ENCODE assay signal across 17 cellular contexts in the genomic region with DNA sequence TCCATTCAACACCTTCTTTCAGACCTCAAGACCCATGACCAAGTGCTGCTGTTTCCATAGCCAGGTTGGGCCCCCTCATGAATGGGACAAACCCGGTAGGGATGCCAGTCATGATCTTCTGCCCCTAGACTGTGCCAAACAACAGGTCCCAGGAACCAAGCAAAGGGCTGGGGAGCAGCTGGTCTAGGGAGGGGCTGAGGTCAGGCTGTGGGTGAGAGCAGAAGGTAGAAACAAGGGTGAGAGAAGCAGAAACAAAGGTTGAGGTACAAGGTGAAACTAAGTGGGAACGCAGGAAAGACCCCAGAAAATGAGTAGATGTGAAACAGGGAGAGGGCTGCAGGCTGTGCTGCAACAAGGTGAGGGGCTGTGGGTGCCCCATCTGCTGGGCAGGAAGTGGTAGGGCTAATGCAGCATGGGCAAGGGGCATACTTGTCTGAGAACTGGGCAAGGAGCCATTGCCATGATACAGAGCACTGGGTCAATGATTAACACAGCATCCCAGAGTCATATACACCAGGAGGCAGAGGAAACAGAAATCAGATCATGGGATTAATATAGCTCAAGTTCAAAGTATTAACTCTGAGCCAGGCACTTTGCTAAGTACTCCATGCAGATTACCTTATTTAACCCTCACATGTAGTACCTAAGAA. TPM values are rescaled to one million over a fixed set of nuclear protein-coding genes. Genes with fewer than 3 reads are reported as not detected.
A peak's percentile ranks its signal among the peaks of the same experiment; 100 is the strongest.
DNase-seq lines count a peak whose midpoint lies in the region; ATAC-seq, FAIRE-seq and TF ChIP-seq lines count a peak whose summit lies in the region.
"Had no signal": no experiment of that assay in that cellular context is flagged by ENCODE, and none has a peak within 500 bp of the region (broad histone marks: within the 10 kb centered on the region; RNA-seq: fewer than 3 reads in every experiment).

No MANE protein-coding gene starts in this region.

- ATAC-seq in heart left ventricle: peak in 3 of 4 donors; percentile 36 to 71 (median 71)
- no peak for ATAC-seq in HG02840 (IDR thresholded peaks at IDR 0.05; ENCODE audit: low FRiP score, unreplicated experiment)
- no peak for ATAC-seq in HG03520 (IDR thresholded peaks at IDR 0.05; ENCODE audit: unreplicated experiment)

- peaks cover 4% of the 10 kb centered on the region for H3K9me3 Mint-ChIP-seq in glutamatergic neuron (ENCODE audit: unreplicated experiment)

- WGBS in heart left ventricle, 4 donors: 85 to 93% (median 90%) methylated on average over 2 of the region's 2 CpGs

- H3K36me3 Mint-ChIP-seq in glutamatergic neuron (ENCODE audit: unreplicated experiment): no peaks in the 10 kb centered on the region

- peak; percentile 78 for FAIRE-seq in RCC 7860 (lab: Jason Lieb, UNC)
- FAIRE-seq: frontal cortex had no signal

- H3K36me3 ChIP-seq in heart left ventricle (no peaks in the 10 kb centered on the region), left ventricle myocardium inferior (no peaks in the 10 kb centered on the region), kidney epithelial cell (ENCODE audit: control insufficient read depth, insufficient read depth, low read length) (no peaks in the 10 kb centered on the region)
- H3K36me3 ChIP-seq: lower lobe of right lung had no signal

- no peaks in the 10 kb centered on the region for H3K27me3 ChIP-seq in heart left ventricle
- no peaks in the 10 kb centered on the region for H3K27me3 ChIP-seq in left ventricle myocardium inferior (ENCODE audit: low read depth)
- H3K27me3 ChIP-seq in kidney epithelial cell (ENCODE audit: control insufficient read depth, insufficient read depth, low read length): no peaks in the 10 kb centered on the region

- peaks cover 0 to 31% (median 9%) of the 10 kb centered on the region in 12 donors for H3K4me1 ChIP-seq in heart left ventricle
- H3K4me1 ChIP-seq in left ventricle myocardium inferior: peaks cover 32% of the 10 kb centered on the region
- H3K4me1 ChIP-seq: lower lobe of right lung had no signal

- intact Hi-C loops in heart left ventricle (cut with DNase I) (loop anchor here in 1 of 10 donors (10.0 kb wide), 1 partner anchor 129 kb away; no protein-coding TSS in a partner anchor), left ventricle myocardium inferior (cut with micrococcal nuclease) (no loop called here)

- H3K27ac Mint-ChIP-seq in glutamatergic neuron (ENCODE audit: unreplicated experiment): no peak overlapping the region

- H3K4me3 Mint-ChIP-seq in glutamatergic neuron (ENCODE audit: unreplicated experiment): no peak overlapping the region

- no peak for TF ChIP-seq POLR2A in heart left ventricle (IDR thresholded peaks at IDR 0.05)

- in situ Hi-C loops in GM13976 (cut with MboI; ENCODE audit: low sequenced_read_pairs, unreplicated experiment): no loop called here

- H3K4me1 Mint-ChIP-seq in glutamatergic neuron (ENCODE audit: low read depth, unreplicated experiment): peaks cover 19% of the 10 kb centered on the region

- H3K4me3 ChIP-seq in heart left ventricle (no peak overlapping the region), left ventricle myocardium inferior (no peak overlapping the region), kidney epithelial cell (ENCODE audit: low read depth, low read length) (no peak overlapping the region)
- H3K4me3 ChIP-seq: lower lobe of right lung had no signal

- H3K27ac ChIP-seq in heart left ventricle (peak overlapping the region in 2 of 12 donors; percentile 38 to 41), left ventricle myocardium inferior (replicated peaks) (no peak overlapping the region)
- H3K27ac ChIP-seq: HL-60, lower lobe of right lung had no signal

- H3K27me3 Mint-ChIP-seq in glutamatergic neuron (ENCODE audit: unreplicated experiment): peaks cover 6% of the 10 kb centered on the region

- TF ChIP-seq CTCF in heart left ventricle (IDR thresholded peaks at IDR 0.05) (peak in 2 of 12 donors; percentile 4 to 25), left ventricle myocardium inferior (IDR thresholded peaks at IDR 0.05; ENCODE audit: borderline replicate concordance) (no peak), kidney epithelial cell (IDR thresholded peaks at IDR 0.05; ENCODE audit: insufficient read depth, low read length, poor library complexity, severe bottlenecking) (peak; percentile 49), GM13976 (IDR thresholded peaks at IDR 0.05; ENCODE audit: borderline replicate concordance, control extremely low read depth, extremely low read depth, insufficient read depth, missing control alignments) (no peak), glutamatergic neuron (IDR thresholded peaks at IDR 0.05; ENCODE audit: partially characterized antibody, unreplicated experiment) (no peak)

- DNase-seq in heart left ventricle (peak in 1 of 5 donors; percentile 21), left ventricle myocardium inferior (no peak), RCC 7860 (ENCODE audit: low spot score) (peak; percentile 82), kidney epithelial cell (ENCODE audit: low read depth) (peak; percentile 78), GM13976 (ENCODE audit: low spot score) (no peak), glutamatergic neuron (no peak)
- DNase-seq: activated CD8-positive, alpha-beta memory T cell treated with anti-CD3 and anti-CD28 coated beads, Interleukin-2, amount 50 U/mL, for 48 hours; lower lobe of right lung; NCI-H1048; NCI-H345; nucleus accumbens; SHP77 treated with DMSO at 0.1 percent for 48 hours; stimulated activated CD8-positive, alpha-beta memory T cell treated with anti-CD3 and anti-CD28 coated beads, Interleukin-4, amount 100 ng/mL, for 48 hours had no signal

- H3K9me3 ChIP-seq in heart left ventricle: no peaks in the 10 kb centered on the region
- H3K9me3 ChIP-seq in left ventricle myocardium inferior (replicated peaks): no peaks in the 10 kb centered on the region
- H3K9me3 ChIP-seq: lower lobe of right lung had no signal

RNA-seq across cellular contexts. Expression of a gene that starts 45.9 kb away (rescaled TPM):
- total RNA-seq in heart left ventricle (10 to 100 TPM in 3 of 9 donors, 1 to 10 TPM in 6; 2.4 to 23.5 (median 6.3) TPM), left ventricle myocardium inferior (8.4 TPM), kidney epithelial cell (not detected in 2 replicates), glutamatergic neuron (ENCODE audit: unreplicated experiment) (54.3 TPM)
- 1 to 10 TPM in 1 of 2 donors, under 1 TPM in 1; 0.80 to 2.0 TPM for polyA plus RNA-seq in heart left ventricle

Comparison
In these comparisons a context has a peak if more than half of its experiments do, and no peak if none do; other contexts are left out.
1. ATAC-seq: peak in heart left ventricle (3 of 4); none in HG02840 (single experiment) and HG03520 (single experiment).
2. DNase-seq: peak in RCC 7860 (single experiment) and kidney epithelial cell (single experiment); none in left ventricle myocardium inferior (single experiment), GM13976 (single experiment) and glutamatergic neuron (single experiment).